In the genomic region with DNA sequence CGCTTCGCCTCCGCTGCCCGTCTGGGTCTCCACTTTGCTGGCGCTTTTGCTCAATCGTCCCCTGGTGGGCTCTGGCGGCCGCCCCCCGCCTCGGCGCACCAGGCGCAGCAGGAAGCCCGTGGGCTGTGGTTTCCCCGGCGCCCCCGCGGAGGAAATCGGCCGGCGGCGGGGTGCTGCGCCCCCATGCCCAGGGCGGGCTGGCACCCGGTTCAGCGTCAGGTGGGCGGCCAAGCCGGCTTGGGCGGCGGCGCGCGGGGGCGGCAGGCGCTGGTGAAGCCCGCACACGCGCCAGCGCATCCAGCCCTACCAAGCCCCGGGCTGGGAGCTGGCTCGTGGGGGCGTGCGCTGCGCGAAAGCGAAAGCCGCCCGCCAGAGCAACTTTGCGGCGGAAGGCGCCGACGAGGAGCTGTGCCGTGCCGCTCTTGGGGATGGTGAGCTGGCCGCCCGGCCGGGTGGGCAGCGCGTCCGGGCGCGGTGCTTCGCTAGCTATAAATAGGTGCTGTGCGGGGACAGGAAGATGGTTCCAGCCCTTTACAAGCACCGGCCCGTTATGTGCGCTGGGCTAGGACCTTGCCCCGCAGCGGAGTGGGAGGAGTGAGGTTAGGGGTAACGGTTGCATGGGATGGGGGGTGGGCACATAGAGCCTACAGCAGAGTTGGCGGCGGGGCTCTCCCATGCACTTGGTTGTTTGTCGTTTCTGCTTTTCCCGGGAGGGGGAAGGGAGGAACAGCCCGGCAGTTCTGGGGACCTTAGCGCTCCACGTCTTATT, we compare ENCODE assay signal across 8 cellular contexts. TPM values are rescaled to one million over a fixed set of nuclear protein-coding genes. Genes with fewer than 3 reads are reported as not detected.
A peak's percentile ranks its signal among the peaks of the same experiment; 100 is the strongest.
DNase-seq lines count a peak whose midpoint lies in the region; ATAC-seq, FAIRE-seq and TF ChIP-seq lines count a peak whose summit lies in the region.

No MANE protein-coding gene starts in this region.

- DNase-seq in NCI-H1105 treated with DMSO at 0.1 percent for 48 hours (lab: John Stamatoyannopoulos, UW) (peak; percentile 27), NCI-H1105 (lab: John Stamatoyannopoulos, UW) (no peak), astrocyte (ENCODE audit: low read depth) (peak; percentile 33), HPDE6-E6E7 (ENCODE audit: extremely low spot score) (no peak)
- DNase-seq in stimulated activated CD4-positive, alpha-beta T cell treated with anti-CD3 and anti-CD28 coated beads, Interleukin-15, amount 100 ng/mL, for 1 hour (ENCODE audit: low read depth in 1 of 2, low spot score in 1 of 2): peak; percentile 25 to 57

- peak overlapping the region; percentile 72 for H2AFZ ChIP-seq in astrocyte (ENCODE audit: low read depth, low read length)

- peak overlapping the region; percentile 91 for H3K4me3 Mint-ChIP-seq in T-helper 1 cell treated with Interleukin-12 subunit alpha and Interleukin-12 subunit beta and Interleukin-4 antibody, amounts not matched to agents 30 μg/mL and 1 μg/mL, for 36 hours
- peak overlapping the region; percentile 85 for H3K4me3 Mint-ChIP-seq in astrocyte (ENCODE audit: unreplicated experiment)

- no peaks in the 10 kb centered on the region for H3K27me3 Mint-ChIP-seq in T-helper 1 cell treated with Interleukin-12 subunit alpha and Interleukin-12 subunit beta and Interleukin-4 antibody, amounts not matched to agents 30 μg/mL and 1 μg/mL, for 36 hours (ENCODE audit: low read depth)
- H3K27me3 Mint-ChIP-seq in astrocyte (ENCODE audit: low read depth, unreplicated experiment): no peaks in the 10 kb centered on the region

- H4K20me1 ChIP-seq in astrocyte (ENCODE audit: insufficient read depth, low read length): peaks cover 62% of the 10 kb centered on the region

- no peaks in the 10 kb centered on the region for H3K27me3 ChIP-seq in astrocyte (ENCODE audit: insufficient read depth, low read length)
- peaks cover 21% of the 10 kb centered on the region for H3K27me3 ChIP-seq in iPS-20b (ENCODE audit: insufficient read depth, low read length)

- TF ChIP-seq CTCF in astrocyte (IDR thresholded peaks at IDR 0.05; ENCODE audit: insufficient read depth, low read depth, low read length): no peak

- H3K36me3 Mint-ChIP-seq in T-helper 1 cell treated with Interleukin-12 subunit alpha and Interleukin-12 subunit beta and Interleukin-4 antibody, amounts not matched to agents 30 μg/mL and 1 μg/mL, for 36 hours (ENCODE audit: low read depth): no peaks in the 10 kb centered on the region
- peaks cover 14% of the 10 kb centered on the region for H3K36me3 Mint-ChIP-seq in astrocyte (ENCODE audit: low read depth, unreplicated experiment)

- H3K9me3 ChIP-seq in astrocyte (ENCODE audit: insufficient read depth, low read depth, low read length): no peaks in the 10 kb centered on the region
- no peaks in the 10 kb centered on the region for H3K9me3 ChIP-seq in iPS-20b (ENCODE audit: insufficient read depth, low read depth, low read length)

- H3K36me3 ChIP-seq in astrocyte (ENCODE audit: insufficient read depth, low read length) (no peaks in the 10 kb centered on the region), iPS-20b (ENCODE audit: insufficient read depth, low read depth, low read length) (no peaks in the 10 kb centered on the region; the same call in 1 of the 2 replicates)

- peak overlapping the region; percentile 100 for H3K4me2 ChIP-seq in astrocyte (ENCODE audit: low read length)

- peaks cover 45% of the 10 kb centered on the region for H3K4me1 Mint-ChIP-seq in T-helper 1 cell treated with Interleukin-12 subunit alpha and Interleukin-12 subunit beta and Interleukin-4 antibody, amounts not matched to agents 30 μg/mL and 1 μg/mL, for 36 hours (ENCODE audit: low read depth)
- peaks cover 19% of the 10 kb centered on the region for H3K4me1 Mint-ChIP-seq in astrocyte (ENCODE audit: low read depth, unreplicated experiment)

- H3K27ac ChIP-seq in astrocyte (ENCODE audit: low read depth, low read length) (no peak overlapping the region), iPS-20b (ENCODE audit: low read length) (no peak overlapping the region)

- peak overlapping the region; percentile 70 for H3K9ac ChIP-seq in astrocyte (ENCODE audit: low read length)
- peak overlapping the region; percentile 23; the same call in 1 of the 2 replicates for H3K9ac ChIP-seq in iPS-20b (ENCODE audit: low read depth, low read length)

- H3K9me3 Mint-ChIP-seq in T-helper 1 cell treated with Interleukin-12 subunit alpha and Interleukin-12 subunit beta and Interleukin-4 antibody, amounts not matched to agents 30 μg/mL and 1 μg/mL, for 36 hours: no peaks in the 10 kb centered on the region
- H3K9me3 Mint-ChIP-seq in astrocyte (ENCODE audit: unreplicated experiment): no peaks in the 10 kb centered on the region

- peak overlapping the region; percentile 88 for H3K27ac Mint-ChIP-seq in T-helper 1 cell treated with Interleukin-12 subunit alpha and Interleukin-12 subunit beta and Interleukin-4 antibody, amounts not matched to agents 30 μg/mL and 1 μg/mL, for 36 hours
- H3K27ac Mint-ChIP-seq in astrocyte (ENCODE audit: unreplicated experiment): peak overlapping the region; percentile 66

- no peak for FAIRE-seq in astrocyte (lab: Jason Lieb, UNC)

- H3K4me1 ChIP-seq in astrocyte (ENCODE audit: insufficient read depth, low read length) (peaks cover 25% of the 10 kb centered on the region), iPS-20b (ENCODE audit: insufficient read depth, low read length) (peaks cover 8% of the 10 kb centered on the region; the same call in 1 of the 2 replicates)

- H3K4me3 ChIP-seq in astrocyte (ENCODE audit: insufficient read depth, low read depth, low read length): peak overlapping the region; percentile 64
- H3K4me3 ChIP-seq in iPS-20b (ENCODE audit: low read length): peak overlapping the region; percentile 75

- ATAC-seq in HG03139 (IDR thresholded peaks at IDR 0.05; ENCODE audit: unreplicated experiment): peak; percentile 21

- H3K79me2 ChIP-seq in astrocyte (ENCODE audit: insufficient read depth, low read length): no peaks in the 10 kb centered on the region

RNA-seq across cellular contexts. Expression of gene SUSD2, which starts 25.0 kb away (rescaled TPM):
- 0.72 and 0.77 TPM in 2 replicates for total RNA-seq in astrocyte

Comparison
In these comparisons a context has a peak if more than half of its experiments do, and no peak if none do; other contexts are left out.
1. DNase-seq: peak in NCI-H1105 treated with DMSO at 0.1 percent for 48 hours (single experiment), astrocyte (single experiment) and stimulated activated CD4-positive, alpha-beta T cell treated with anti-CD3 and anti-CD28 coated beads, Interleukin-15, amount 100 ng/mL, for 1 hour (2 of 2); none in NCI-H1105 (single experiment) and HPDE6-E6E7 (single experiment).